In genomic region chr19:44954278-44954648, GRCh38 we compare ENCODE assay signal across 9 cellular contexts. TPM values are rescaled to one million over a fixed set of nuclear protein-coding genes. Genes with fewer than 3 reads are reported as not detected.
DNase-seq lines count a peak whose midpoint lies in the region; ATAC-seq, FAIRE-seq and TF ChIP-seq lines count a peak whose summit lies in the region.
"Had no signal": no experiment of that assay in that cellular context is flagged by ENCODE, and none has a peak within 500 bp of the region (broad histone marks: within the 10 kb centered on the region; RNA-seq: fewer than 3 reads in every experiment).

No MANE protein-coding gene starts in this region.

- ATAC-seq in stimulated activated naive CD8-positive, alpha-beta T cell treated with anti-CD3 and anti-CD28 coated beads, Interleukin-15, Interleukin-2, amounts not matched to agents 100 U/mL and 50 U/mL, for 24 hours: no peak
- ATAC-seq in K562 (no peak), HG03442 (IDR thresholded peaks at IDR 0.05; ENCODE audit: unreplicated experiment) (no peak)

- POLR2A ChIA-PET in K562 (lab: Yijun Ruan, JAX): interaction anchor here (0.6 to 1.6 kb wide), 11 partner anchors 10 to 1790 kb away, joined by 3 to 8 read pairs (median 4); partner anchors contain the start of genes APOE and TRAPPC6A

- H3K36me3 Mint-ChIP-seq in stimulated activated naive CD8-positive, alpha-beta T cell treated with anti-CD3 and anti-CD28 coated beads, Interleukin-15, Interleukin-2, amounts not matched to agents 100 ng/mL and 50 ng/mL, for 24 hours (ENCODE audit: low read depth): peaks cover 9% of the 10 kb centered on the region

- TF ChIP-seq EP300 in K562 (IDR thresholded peaks at IDR 0.05; ENCODE audit: low read length): no peak

- H3K4me3 ChIP-seq in K562 (peak overlapping the region; percentile 100), mesodermal cell (ENCODE audit: extremely low read depth, insufficient read depth, low read length, poor library complexity, severe bottlenecking) (peak overlapping the region; percentile 97)

- H3K36me3 ChIP-seq in K562 (ENCODE audit: control insufficient read depth, insufficient read depth, low read length) (peaks cover 15% of the 10 kb centered on the region; the same call in 2 of the 3 replicates), mesodermal cell (ENCODE audit: control insufficient read depth, insufficient read depth, low read length) (peaks cover 8% of the 10 kb centered on the region)

- CTCF ChIA-PET in K562 (lab: Yijun Ruan, JAX; ENCODE audit: low intra/inter-chr PET ratio): no interaction called here

- H3K9me3 ChIP-seq in K562 (replicated peaks; ENCODE audit: control insufficient read depth, insufficient read depth, low read depth, low read length) (no peaks in the 10 kb centered on the region), mesodermal cell (ENCODE audit: control insufficient read depth, low read length) (no peaks in the 10 kb centered on the region)

- DNase-seq in stimulated activated naive CD8-positive, alpha-beta T cell treated with anti-CD3 and anti-CD28 coated beads, Interleukin-15, Interleukin-2, amounts not matched to agents 100 U/mL and 50 U/mL, for 24 hours: no peak
- DNase-seq in K562 (ENCODE audit: extremely low read depth in 1 of 4, low spot score in 3 of 4): peak in 1 of 4 experiments; percentile 16
- DNase-seq in activated gamma-delta T cell treated with Interleukin-2 at 50 U/mL for 16 hours: no peak
- no peak for DNase-seq in GM20000 (ENCODE audit: low spot score)
- DNase-seq in islet precursor cell: no peak

- peak overlapping the region; percentile 98 for H3K4me3 Mint-ChIP-seq in stimulated activated naive CD8-positive, alpha-beta T cell treated with anti-CD3 and anti-CD28 coated beads, Interleukin-15, Interleukin-2, amounts not matched to agents 100 ng/mL and 50 ng/mL, for 24 hours

- peak overlapping the region; percentile 99 for H3K27ac Mint-ChIP-seq in stimulated activated naive CD8-positive, alpha-beta T cell treated with anti-CD3 and anti-CD28 coated beads, Interleukin-15, Interleukin-2, amounts not matched to agents 100 ng/mL and 50 ng/mL, for 24 hours

- no peaks in the 10 kb centered on the region for H3K9me3 Mint-ChIP-seq in stimulated activated naive CD8-positive, alpha-beta T cell treated with anti-CD3 and anti-CD28 coated beads, Interleukin-15, Interleukin-2, amounts not matched to agents 100 ng/mL and 50 ng/mL, for 24 hours

- H3K4me1 Mint-ChIP-seq in stimulated activated naive CD8-positive, alpha-beta T cell treated with anti-CD3 and anti-CD28 coated beads, Interleukin-15, Interleukin-2, amounts not matched to agents 100 ng/mL and 50 ng/mL, for 24 hours (ENCODE audit: low read depth): peaks cover 48% of the 10 kb centered on the region

- no peak for TF ChIP-seq RAD21 in K562 (CRISPR knock-in tag; conservative IDR thresholded peaks at IDR 0.05 in 1 of 2, IDR thresholded peaks at IDR 0.05 in 1 of 2)

- no TSS peak for BruUV-seq in K562 (replicated peaks; lab: Mats Ljungman, UMichigan)

- peaks cover 50% of the 10 kb centered on the region for H3K79me2 ChIP-seq in K562 (ENCODE audit: control insufficient read depth, insufficient read depth, low read length)

- peak overlapping the region; percentile 90 for H3K4me2 ChIP-seq in K562 (ENCODE audit: insufficient read depth, low read length)

- H3K27ac ChIP-seq in K562 (ENCODE audit: extremely low read depth, low read depth, low read length): peak overlapping the region; percentile 90
- peak overlapping the region; percentile 83 for H3K27ac ChIP-seq in mesodermal cell (ENCODE audit: low read depth, low read length, severe bottlenecking)

- TF ChIP-seq CTCF in K562 (IDR thresholded peaks at IDR 0.05 in 2 of 3, conservative IDR thresholded peaks at IDR 0.05 in 1 of 3; ENCODE audit: insufficient read depth in 2 of 3, low read depth in 1 of 3, low read length in 3 of 3): no peak
- TF ChIP-seq CTCF in GM20000 (IDR thresholded peaks at IDR 0.05; ENCODE audit: extremely low read depth, missing control alignments): no peak

- no peak for FAIRE-seq in K562 (lab: Jason Lieb, UNC)

- intact Hi-C loops in K562 (cut with micrococcal nuclease): no loop called here

- no peak for TF ChIP-seq POLR2A in K562 (conservative IDR thresholded peaks at IDR 0.05)

- peaks cover 13% of the 10 kb centered on the region; the same call in 1 of the 2 replicates for H4K20me1 ChIP-seq in K562 (replicated peaks; ENCODE audit: control insufficient read depth, insufficient read depth, low read length)

- WGBS in K562 (ENCODE audit: insufficient coverage, low coverage, missing lambda C conversion rate): 21% methylated on average over 12 of the region's 13 CpGs
- 17 to 52% methylated on average over 4 to 9 of the region's 13 CpGs for WGBS in mesodermal cell (ENCODE audit: insufficient coverage in 2 of 2), 2 experiments

- no peaks in the 10 kb centered on the region for H3K27me3 Mint-ChIP-seq in stimulated activated naive CD8-positive, alpha-beta T cell treated with anti-CD3 and anti-CD28 coated beads, Interleukin-15, Interleukin-2, amounts not matched to agents 100 ng/mL and 50 ng/mL, for 24 hours

- H2AFZ ChIP-seq in K562 (ENCODE audit: low read depth, low read length): peak overlapping the region; percentile 92

- peaks cover 16 to 31% of the 10 kb centered on the region in 2 experiments; a peak in 4 of 5 replicates for H3K4me1 ChIP-seq in K562 (replicated peaks in 1 of 2; ENCODE audit: control insufficient read depth in 2 of 2, insufficient read depth in 2 of 2, low read length in 2 of 2)
- H3K4me1 ChIP-seq in mesodermal cell (ENCODE audit: control insufficient read depth, insufficient read depth, low read length, poor library complexity, severe bottlenecking): peaks cover 13% of the 10 kb centered on the region

- H3K9ac ChIP-seq in K562 (ENCODE audit: insufficient read depth in 1 of 2, low read depth in 2 of 2, low read length in 2 of 2): peak overlapping the region; percentile 86 to 89

- no peaks in the 10 kb centered on the region for H3K27me3 ChIP-seq in K562 (ENCODE audit: control insufficient read depth in 2 of 2, insufficient read depth in 2 of 2, low read length in 2 of 2)

- peaks cover 4% of the 10 kb centered on the region for H3K9me1 ChIP-seq in K562 (ENCODE audit: control insufficient read depth, insufficient read depth, low read length)

- in situ Hi-C loops in K562 (cut with MboI): loop anchor here (5.0 kb wide), 1 partner anchor 42 kb away; the partner anchor contains the start of gene APOC1

RNA-seq across cellular contexts. Expression of gene CLPTM1, which starts 0.9 kb away (rescaled TPM):
- total RNA-seq in K562 (2011; cell fraction: chromatin; rRNA removed; ENCODE audit: low replicate concordance): 74.9 and 232 TPM in 2 replicates
- total RNA-seq in K562 (2011; cell fraction: nucleolus; rRNA removed): 163 and 196 TPM in 2 replicates
- 143 TPM in 2 replicates for total RNA-seq in K562 (2011; cell fraction: nucleoplasm; rRNA removed)
- total RNA-seq in K562 (2014; rRNA removed): 27.5 and 61.8 TPM in 2 replicates
- total RNA-seq in K562 (2014; rRNA removed; fragmentation: Illumina TruSeq; extraction: Trizol): 10.1 and 10.6 TPM in 2 replicates
- 21.8 and 24.7 TPM in 2 replicates for total RNA-seq in K562 (2015; rRNA removed; fragmentation: Illumina TruSeq; extraction: Trizol)
- 90.2 and 96.0 TPM in 2 replicates for total RNA-seq in K562 (2021)
- polyA plus RNA-seq in K562 (2011; rRNA removed): 28.8 and 53.6 TPM in 2 replicates
- 46.7 and 81.9 TPM in 2 replicates for polyA plus RNA-seq in K562 (2011; cell fraction: cytosol; rRNA removed)
- 82.4 and 135 TPM in 2 replicates for polyA plus RNA-seq in K562 (2011; cell fraction: nucleus; rRNA removed)
- polyA plus RNA-seq in K562 (2012): 51.6 and 56.8 TPM in 2 replicates
- polyA plus RNA-seq in K562 (2014; fragmentation: Illumina TruSeq; extraction: Trizol): 80.9 and 88.2 TPM in 2 replicates
- polyA plus RNA-seq in K562 (2014; fragmentation: Nextera tagmentation; extraction: Ambion mirVana): 1 to 10 TPM in 1 of 2 experiments, under 1 TPM in 1; 0.37 to 2.4 TPM
- 42.1 and 44.3 TPM in 2 replicates for polyA plus RNA-seq in K562 (2014; rRNA removed)
- polyA minus RNA-seq in K562 (2011; rRNA and poly(A)+ RNA removed): 26.0 and 33.3 TPM in 2 replicates
- 27.2 and 40.1 TPM in 2 replicates for polyA minus RNA-seq in K562 (2011; cell fraction: cytosol; rRNA and poly(A)+ RNA removed)
- 32.2 and 33.1 TPM in 2 replicates for polyA minus RNA-seq in K562 (2011; cell fraction: nucleus; rRNA and poly(A)+ RNA removed)
- 80.4 TPM for polyA plus RNA-seq in mesodermal cell (2013, experiment 1 of 2)
- polyA plus RNA-seq in mesodermal cell (2013, experiment 2 of 2): 70.8 TPM

RNA-seq across cellular contexts. Expression of gene APOC2, which starts 8.4 kb away (rescaled TPM):
- total RNA-seq in K562 (2011; cell fraction: chromatin; rRNA removed; ENCODE audit: low replicate concordance): not detected in 2 replicates
- 1.7 TPM in 1 of 2 replicates, not detected in the other for total RNA-seq in K562 (2011; cell fraction: nucleolus; rRNA removed)
- not detected in 2 replicates for total RNA-seq in K562 (2011; cell fraction: nucleoplasm; rRNA removed)
- 0.24 TPM in 1 of 2 replicates, not detected in the other for total RNA-seq in K562 (2014; rRNA removed)
- not detected in 2 replicates for total RNA-seq in K562 (2014; rRNA removed; fragmentation: Illumina TruSeq; extraction: Trizol)
- 0.33 and 0.60 TPM in 2 replicates for total RNA-seq in K562 (2015; rRNA removed; fragmentation: Illumina TruSeq; extraction: Trizol)
- total RNA-seq in K562 (2021): 0.63 and 0.78 TPM in 2 replicates
- 0.47 and 1.1 TPM in 2 replicates for polyA plus RNA-seq in K562 (2011; rRNA removed)
- 0.79 and 2.6 TPM in 2 replicates for polyA plus RNA-seq in K562 (2011; cell fraction: cytosol; rRNA removed)
- polyA plus RNA-seq in K562 (2011; cell fraction: nucleus; rRNA removed): 0.21 and 0.38 TPM in 2 replicates
- polyA plus RNA-seq in K562 (2012): 0.50 TPM in 1 of 2 replicates, not detected in the other
- polyA plus RNA-seq in K562 (2014; fragmentation: Illumina TruSeq; extraction: Trizol): 0.59 TPM in 1 of 2 replicates, not detected in the other
- under 1 TPM; 0.53 TPM for polyA plus RNA-seq in K562 (2014; fragmentation: Nextera tagmentation; extraction: Ambion mirVana)
- 0.42 TPM in 1 of 2 replicates, not detected in the other for polyA plus RNA-seq in K562 (2014; rRNA removed)
- polyA minus RNA-seq in K562 (2011; rRNA and poly(A)+ RNA removed): not detected in 2 replicates
- not detected in 2 replicates for polyA minus RNA-seq in K562 (2011; cell fraction: cytosol; rRNA and poly(A)+ RNA removed)
- not detected in 2 replicates for polyA minus RNA-seq in K562 (2011; cell fraction: nucleus; rRNA and poly(A)+ RNA removed)
- not detected for polyA plus RNA-seq in mesodermal cell (2013, experiment 1 of 2)
- not detected for polyA plus RNA-seq in mesodermal cell (2013, experiment 2 of 2)

RNA-seq across cellular contexts. Expression of gene APOC4, which starts 12.2 kb away (rescaled TPM):
- not detected in 2 replicates for total RNA-seq in K562 (2011; cell fraction: chromatin; rRNA removed; ENCODE audit: low replicate concordance)
- not detected in 2 replicates for total RNA-seq in K562 (2011; cell fraction: nucleolus; rRNA removed)
- total RNA-seq in K562 (2011; cell fraction: nucleoplasm; rRNA removed): not detected in 2 replicates
- not detected in 2 replicates for total RNA-seq in K562 (2014; rRNA removed)
- total RNA-seq in K562 (2014; rRNA removed; fragmentation: Illumina TruSeq; extraction: Trizol): not detected in 2 replicates
- total RNA-seq in K562 (2015; rRNA removed; fragmentation: Illumina TruSeq; extraction: Trizol): not detected in 2 replicates
- total RNA-seq in K562 (2021): not detected in 2 replicates
- not detected in 2 replicates for polyA plus RNA-seq in K562 (2011; rRNA removed)
- 0.15 TPM in 1 of 2 replicates, not detected in the other for polyA plus RNA-seq in K562 (2011; cell fraction: cytosol; rRNA removed)
- polyA plus RNA-seq in K562 (2011; cell fraction: nucleus; rRNA removed): not detected in 2 replicates
- polyA plus RNA-seq in K562 (2012): not detected in 2 replicates
- polyA plus RNA-seq in K562 (2014; fragmentation: Illumina TruSeq; extraction: Trizol): 0.46 TPM in 1 of 2 replicates, not detected in the other
- polyA plus RNA-seq in K562 (2014; fragmentation: Nextera tagmentation; extraction: Ambion mirVana): not detected
- polyA plus RNA-seq in K562 (2014; rRNA removed): not detected in 2 replicates
- polyA minus RNA-seq in K562 (2011; rRNA and poly(A)+ RNA removed): not detected in 2 replicates
- polyA minus RNA-seq in K562 (2011; cell fraction: cytosol; rRNA and poly(A)+ RNA removed): not detected in 2 replicates
- not detected in 2 replicates for polyA minus RNA-seq in K562 (2011; cell fraction: nucleus; rRNA and poly(A)+ RNA removed)
- not detected for polyA plus RNA-seq in mesodermal cell (2013, experiment 1 of 2)
- not detected for polyA plus RNA-seq in mesodermal cell (2013, experiment 2 of 2)
- polyA plus RNA-seq: adipose tissue had no signal

RNA-seq across cellular contexts. Expression of gene APOC1, which starts 39.9 kb away (rescaled TPM):
- total RNA-seq in K562 (2011; cell fraction: chromatin; rRNA removed; ENCODE audit: low replicate concordance): 15.7 and 30.4 TPM in 2 replicates
- 70.0 and 74.0 TPM in 2 replicates for total RNA-seq in K562 (2011; cell fraction: nucleolus; rRNA removed)
- total RNA-seq in K562 (2011; cell fraction: nucleoplasm; rRNA removed): 46.3 and 59.4 TPM in 2 replicates
- total RNA-seq in K562 (2014; rRNA removed) (151 and 190 TPM in 2 replicates), K562 (2014; rRNA removed; fragmentation: Illumina TruSeq; extraction: Trizol) (134 and 155 TPM in 2 replicates), K562 (2015; rRNA removed; fragmentation: Illumina TruSeq; extraction: Trizol) (305 and 312 TPM in 2 replicates), K562 (2021) (220 and 308 TPM in 2 replicates)
- polyA plus RNA-seq in K562 (2011; rRNA removed) (115 and 174 TPM in 2 replicates), K562 (2014; fragmentation: Illumina TruSeq; extraction: Trizol) (239 and 302 TPM in 2 replicates), K562 (2014; fragmentation: Nextera tagmentation; extraction: Ambion mirVana) (100 to 1,000 TPM; 371 to 408 TPM), K562 (2014; rRNA removed) (184 and 227 TPM in 2 replicates)
- 112 and 124 TPM in 2 replicates for polyA plus RNA-seq in K562 (2011; cell fraction: cytosol; rRNA removed)
- 50.9 and 80.6 TPM in 2 replicates for polyA plus RNA-seq in K562 (2011; cell fraction: nucleus; rRNA removed)
- 460 and 496 TPM in 2 replicates for polyA plus RNA-seq in K562 (2012)
- 22.7 and 22.9 TPM in 2 replicates for polyA minus RNA-seq in K562 (2011; rRNA and poly(A)+ RNA removed)
- 60.6 and 76.4 TPM in 2 replicates for polyA minus RNA-seq in K562 (2011; cell fraction: cytosol; rRNA and poly(A)+ RNA removed)
- 2.2 and 14.6 TPM in 2 replicates for polyA minus RNA-seq in K562 (2011; cell fraction: nucleus; rRNA and poly(A)+ RNA removed)
- 58.2 TPM for polyA plus RNA-seq in mesodermal cell (2013, experiment 1 of 2)
- polyA plus RNA-seq in mesodermal cell (2013, experiment 2 of 2): 52.9 TPM

RNA-seq across cellular contexts. Expression of gene RELB, which starts 47.0 kb away (rescaled TPM):
- total RNA-seq in K562 (2011; cell fraction: chromatin; rRNA removed; ENCODE audit: low replicate concordance): 1.5 TPM in 1 of 2 replicates, not detected in the other
- 0.67 and 0.92 TPM in 2 replicates for total RNA-seq in K562 (2011; cell fraction: nucleolus; rRNA removed)
- 0.88 and 1.2 TPM in 2 replicates for total RNA-seq in K562 (2011; cell fraction: nucleoplasm; rRNA removed)
- 0.24 and 0.95 TPM in 2 replicates for total RNA-seq in K562 (2014; rRNA removed)
- total RNA-seq in K562 (2014; rRNA removed; fragmentation: Illumina TruSeq; extraction: Trizol): 0.15 and 0.29 TPM in 2 replicates
- total RNA-seq in K562 (2015; rRNA removed; fragmentation: Illumina TruSeq; extraction: Trizol): 0.08 and 0.18 TPM in 2 replicates
- 0.89 and 1.1 TPM in 2 replicates for total RNA-seq in K562 (2021)
- polyA plus RNA-seq in K562 (2011; rRNA removed): 0.24 and 0.35 TPM in 2 replicates
- 0.25 and 1.1 TPM in 2 replicates for polyA plus RNA-seq in K562 (2011; cell fraction: cytosol; rRNA removed)
- 0.41 and 0.68 TPM in 2 replicates for polyA plus RNA-seq in K562 (2011; cell fraction: nucleus; rRNA removed)
- polyA plus RNA-seq in K562 (2012): 1.1 and 3.7 TPM in 2 replicates
- polyA plus RNA-seq in K562 (2014; fragmentation: Illumina TruSeq; extraction: Trizol): 0.17 and 0.28 TPM in 2 replicates
- not detected for polyA plus RNA-seq in K562 (2014; fragmentation: Nextera tagmentation; extraction: Ambion mirVana)
- polyA plus RNA-seq in K562 (2014; rRNA removed): 1.1 and 2.1 TPM in 2 replicates
- polyA minus RNA-seq in K562 (2011; rRNA and poly(A)+ RNA removed): 0.24 and 0.35 TPM in 2 replicates
- 0.57 and 1.4 TPM in 2 replicates for polyA minus RNA-seq in K562 (2011; cell fraction: cytosol; rRNA and poly(A)+ RNA removed)
- 0.11 and 0.54 TPM in 2 replicates for polyA minus RNA-seq in K562 (2011; cell fraction: nucleus; rRNA and poly(A)+ RNA removed)
- 8.6 TPM for polyA plus RNA-seq in mesodermal cell (2013, experiment 1 of 2)
- polyA plus RNA-seq in mesodermal cell (2013, experiment 2 of 2): 4.6 TPM
